Comparison of ENCODE assay signal across 19 cellular contexts in the genomic region with DNA sequence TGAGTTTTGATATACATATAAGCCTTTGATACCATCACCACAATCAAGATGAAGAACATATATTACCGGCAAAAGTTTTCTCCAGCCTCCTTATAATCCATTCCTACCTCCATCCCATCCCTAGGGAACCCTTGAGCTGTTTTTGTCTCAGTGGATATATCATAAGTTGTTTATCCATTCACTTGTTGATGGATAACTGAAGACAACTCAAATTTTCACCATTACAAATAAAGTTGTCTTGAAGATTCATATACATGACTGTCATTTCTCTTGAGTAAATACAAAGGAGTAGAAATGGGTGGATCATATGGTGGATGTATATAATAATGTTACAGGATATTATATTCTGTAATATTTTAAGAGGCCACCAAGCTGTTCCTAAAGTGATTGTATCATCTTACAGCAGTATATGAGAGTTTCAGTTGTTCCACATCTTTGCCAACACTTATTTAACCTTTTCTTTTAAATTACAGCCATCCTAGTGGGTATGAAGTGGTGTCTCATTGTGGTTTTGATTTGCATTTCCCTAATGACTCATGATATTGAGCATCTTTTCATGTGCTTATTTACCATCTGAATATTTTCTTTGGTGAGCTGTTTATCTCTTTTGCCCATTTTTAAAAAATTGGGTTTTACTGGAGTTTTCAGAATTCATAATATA. TPM values are rescaled to one million over a fixed set of nuclear protein-coding genes. Genes with fewer than 3 reads are reported as not detected.
DNase-seq lines count a peak whose midpoint lies in the region; ATAC-seq and TF ChIP-seq lines count a peak whose summit lies in the region.
"Had no signal": no experiment of that assay in that cellular context is flagged by ENCODE, and none has a peak within 500 bp of the region (broad histone marks: within the 10 kb centered on the region; RNA-seq: fewer than 3 reads in every experiment).

No MANE protein-coding gene starts in this region.

- H3K14ac ChIP-seq in IMR-90 (replicated peaks; ENCODE audit: low read depth, low read length): no peak overlapping the region
- H3K14ac ChIP-seq in mesenchymal stem cell (ENCODE audit: low read length in 2 of 2): no peak overlapping the region

- H2BK120ac ChIP-seq in IMR-90 (ENCODE audit: low read depth, low read length) (no peak overlapping the region), mesenchymal stem cell (ENCODE audit: low read depth, low read length) (no peak overlapping the region)

- in situ Hi-C loops in IMR-90 (cut with MboI; ENCODE audit: low sequenced_read_pairs): no loop called here

- no peak for TF ChIP-seq RAD21 in IMR-90 (IDR thresholded peaks at IDR 0.05; ENCODE audit: low read length)

- H3K4me3 ChIP-seq in IMR-90 (ENCODE audit: insufficient read depth, low read depth, low read length) (no peak overlapping the region), mesenchymal stem cell (ENCODE audit: insufficient read depth in 1 of 2, low read depth in 1 of 2, low read length in 2 of 2) (no peak overlapping the region), spleen (no peak overlapping the region)
- H3K4me3 ChIP-seq: Peyer's patch, tibial nerve had no signal

- H3K9ac ChIP-seq in IMR-90 (ENCODE audit: low read depth, low read length) (no peak overlapping the region), mesenchymal stem cell (ENCODE audit: low read length) (no peak overlapping the region)

- H4K91ac ChIP-seq in IMR-90 (ENCODE audit: insufficient read depth, low read depth, low read length) (no peak overlapping the region), mesenchymal stem cell (ENCODE audit: low read length) (no peak overlapping the region)

- H3K4ac ChIP-seq in IMR-90 (ENCODE audit: low read depth, low read length): no peak overlapping the region
- no peak overlapping the region for H3K4ac ChIP-seq in mesenchymal stem cell (ENCODE audit: low read depth in 1 of 2, low read length in 2 of 2)

- H2AFZ ChIP-seq in IMR-90 (replicated peaks; ENCODE audit: low read length, poor library complexity) (no peak overlapping the region), mesenchymal stem cell (ENCODE audit: low read depth, low read length) (no peak overlapping the region)

- dilution Hi-C loops in IMR-90 (cut with HindIII; ENCODE audit: low sequenced_read_pairs, unreplicated experiment): no loop called here

- no peak overlapping the region for H4K5ac ChIP-seq in IMR-90 (ENCODE audit: low read depth, low read length)

- no peaks in the 10 kb centered on the region; the same call in 1 of the 2 replicates for H3K36me3 ChIP-seq in IMR-90 (ENCODE audit: control insufficient read depth, insufficient read depth, low read length)
- H3K36me3 ChIP-seq in mesenchymal stem cell (ENCODE audit: control insufficient read depth in 1 of 2, insufficient read depth in 2 of 2, low read depth in 1 of 2, low read length in 2 of 2): no peaks in the 10 kb centered on the region
- H3K36me3 ChIP-seq in spleen: peaks cover 0 to 4% (median 0%) of the 10 kb centered on the region in 6 donors
- H3K36me3 ChIP-seq: Peyer's patch, tibial nerve had no signal

- intact Hi-C loops in IMR-90 (cut with micrococcal nuclease) (no loop called here), spleen (cut with DNase I; ENCODE audit: low total_unique reads) (no loop called here)

- H2AK9ac ChIP-seq in IMR-90 (replicated peaks; ENCODE audit: low read depth, low read length, poor library complexity): no peak overlapping the region

- H3K79me1 ChIP-seq in IMR-90 (ENCODE audit: low read depth in 1 of 2, low read length in 2 of 2) (peaks cover 23 to 87% of the 10 kb centered on the region in 2 experiments), mesenchymal stem cell (replicated peaks; ENCODE audit: low read length, poor library complexity, severe bottlenecking) (peaks cover 4% of the 10 kb centered on the region)

- no peak for DNase-seq in activated CD4-positive, CD25-positive, alpha-beta regulatory T cell (lab: John Stamatoyannopoulos, UW)
- no peak for DNase-seq in IMR-90
- peak; percentile 60 for DNase-seq in amniotic epithelial cell (ENCODE audit: low read depth)
- peak; percentile 48 for DNase-seq in mesenchymal stem cell
- no peak for DNase-seq in NCI-H226
- no peak for DNase-seq in spleen
- DNase-seq: activated gamma-delta T cell treated with Interleukin-2 at 50 U/mL for 16 hours, aorta, C1 segment of cervical spinal cord, endodermal cell, NCI-H1105, NCI-H2107, NCI-H69, Peyer's patch, T-helper 9 cell had no signal

- H3K27me3 ChIP-seq in IMR-90 (ENCODE audit: control insufficient read depth, insufficient read depth, low read length): no peaks in the 10 kb centered on the region
- no peaks in the 10 kb centered on the region for H3K27me3 ChIP-seq in mesenchymal stem cell (ENCODE audit: control insufficient read depth in 1 of 2, insufficient read depth in 1 of 2, low read length in 2 of 2)
- H3K27me3 ChIP-seq in spleen (replicated peaks in 1 of 7): no peaks in the 10 kb centered on the region
- H3K27me3 ChIP-seq: Peyer's patch, tibial nerve had no signal

- no peak overlapping the region for H3K27ac ChIP-seq in IMR-90 (ENCODE audit: insufficient read depth, low read length)
- no peak overlapping the region for H3K27ac ChIP-seq in mesenchymal stem cell (ENCODE audit: low read length, poor library complexity, severe bottlenecking)
- H3K27ac ChIP-seq in spleen: no peak overlapping the region
- H3K27ac ChIP-seq: Peyer's patch, tibial nerve had no signal

- H3K23ac ChIP-seq in IMR-90 (ENCODE audit: low read depth, low read length) (no peak overlapping the region), mesenchymal stem cell (ENCODE audit: low read length in 2 of 2) (no peak overlapping the region)

- no peak overlapping the region for H2BK20ac ChIP-seq in IMR-90 (ENCODE audit: low read depth, low read length)

- H3K9me1 ChIP-seq in IMR-90 (ENCODE audit: insufficient read depth, low read length): peaks cover 11% of the 10 kb centered on the region

- no peak overlapping the region for H3K4me2 ChIP-seq in IMR-90 (ENCODE audit: low read depth, low read length)
- no peak overlapping the region for H3K4me2 ChIP-seq in mesenchymal stem cell (ENCODE audit: low read length, poor library complexity, severe bottlenecking)

- WGBS in IMR-90 (ENCODE audit: extremely low coverage in 2 of 2, insufficient read length in 1 of 2), 2 experiments: no CpG with 5 or more reads among the region's 1 CpG
- 100% methylated on average over 1 of the region's 1 CpG for WGBS in mesenchymal stem cell
- WGBS in spleen, 5 donors: 96 to 100% (median 100%) methylated on average over 1 of the region's 1 CpG

- BruUV-seq in IMR-90 (replicated peaks; lab: Mats Ljungman, UMichigan): no TSS peak

- ATAC-seq in activated CD4-positive, CD25-positive, alpha-beta regulatory T cell treated with anti-CD3 and anti-CD28 coated beads, Interleukin-2, amount 50 U/mL, for 24 hours: peak; percentile 55 to 88
- ATAC-seq in IMR-90 (ENCODE audit: low read depth) (no peak), HG02678 (IDR thresholded peaks at IDR 0.05; ENCODE audit: unreplicated experiment) (no peak)
- ATAC-seq: SK-N-SH treated with all-trans-retinoic acid at 6 μM for 48 hours had no signal

- CTCF ChIA-PET in IMR-90 (lab: Yijun Ruan, JAX): no interaction called here

- no peak overlapping the region for H3K18ac ChIP-seq in IMR-90 (ENCODE audit: low read depth, low read length)
- no peak overlapping the region for H3K18ac ChIP-seq in mesenchymal stem cell (ENCODE audit: low read depth in 1 of 2, low read length in 2 of 2)

- H4K20me1 ChIP-seq in IMR-90 (ENCODE audit: insufficient read depth, low read length): peaks cover 67% of the 10 kb centered on the region

- H2BK5ac ChIP-seq in IMR-90 (ENCODE audit: low read depth, low read length, poor library complexity, severe bottlenecking) (no peak overlapping the region), mesenchymal stem cell (ENCODE audit: low read depth, low read length, poor library complexity, severe bottlenecking) (no peak overlapping the region)

- H3K9me3 ChIP-seq in IMR-90 (ENCODE audit: control insufficient read depth, insufficient read depth, low read length): no peaks in the 10 kb centered on the region
- H3K9me3 ChIP-seq in mesenchymal stem cell (ENCODE audit: control insufficient read depth, low read length): no peaks in the 10 kb centered on the region
- no peaks in the 10 kb centered on the region for H3K9me3 ChIP-seq in spleen
- H3K9me3 ChIP-seq: Peyer's patch, tibial nerve had no signal

- H3K4me1 ChIP-seq in IMR-90 (ENCODE audit: control insufficient read depth, insufficient read depth, low read length): peaks cover 5% of the 10 kb centered on the region
- H3K4me1 ChIP-seq in mesenchymal stem cell (ENCODE audit: control insufficient read depth, insufficient read depth, low read depth, low read length): peaks cover 5% of the 10 kb centered on the region
- peaks cover 0 to 11% (median 6%) of the 10 kb centered on the region in 6 donors for H3K4me1 ChIP-seq in spleen
- H3K4me1 ChIP-seq: Peyer's patch had no signal

- H2AK5ac ChIP-seq in IMR-90 (ENCODE audit: low read depth, low read length) (no peak overlapping the region), mesenchymal stem cell (ENCODE audit: low read length, severe bottlenecking) (no peak overlapping the region)

- TF ChIP-seq CTCF in IMR-90 (conservative IDR thresholded peaks at IDR 0.05; ENCODE audit: low read depth, low read length): no peak
- TF ChIP-seq CTCF in spleen (IDR thresholded peaks at IDR 0.05 in 8 of 11, conservative IDR thresholded peaks at IDR 0.05 in 3 of 11): no peak

- no peak overlapping the region for H2BK12ac ChIP-seq in mesenchymal stem cell (ENCODE audit: low read length in 2 of 2)

- POLR2A ChIA-PET in IMR-90 (lab: Charles Lee; ENCODE audit: unreplicated experiment): no interaction called here

- TF ChIP-seq POLR2A in IMR-90 (IDR thresholded peaks at IDR 0.05; ENCODE audit: low read depth, low read length) (no peak), spleen (IDR thresholded peaks at IDR 0.05) (no peak)

- H2BK15ac ChIP-seq in IMR-90 (ENCODE audit: low read depth, low read length): no peak overlapping the region
- no peak overlapping the region for H2BK15ac ChIP-seq in mesenchymal stem cell (ENCODE audit: low read depth, poor library complexity, severe bottlenecking)

- no peak overlapping the region for H3K56ac ChIP-seq in IMR-90 (ENCODE audit: extremely low read depth, insufficient read depth, low read length)

- H4K8ac ChIP-seq in IMR-90 (ENCODE audit: low read depth in 2 of 2, low read length in 2 of 2) (no peak overlapping the region), mesenchymal stem cell (ENCODE audit: low read length) (no peak overlapping the region)

TF ChIP-seq in IMR-90, 13 proteins besides CTCF, POLR2A, EP300 and RAD21 (continues in another document):
- TF ChIP-seq FOS (IDR thresholded peaks at IDR 0.05; ENCODE audit: low read depth, low read length) (0 out of 2 replicates have a peak, but pooled peaks have one; percentile 7), MAFK (IDR thresholded peaks at IDR 0.05; ENCODE audit: low read depth, low read length) (no peak), MXI1 (IDR thresholded peaks at IDR 0.05; ENCODE audit: borderline replicate concordance, low read depth, low read length) (no peak)

RNA-seq across cellular contexts. Expression of a gene that starts 17.4 kb away (rescaled TPM):
- total RNA-seq in IMR-90 (2012; rRNA removed): 48.3 and 48.6 TPM in 2 replicates
- polyA plus RNA-seq in IMR-90 (2012; rRNA removed): 16.1 and 17.9 TPM in 2 replicates
- polyA plus RNA-seq in IMR-90 (2012; cell fraction: cytosol; rRNA removed): 4.8 and 5.0 TPM in 2 replicates
- 10.1 and 96.9 TPM in 2 replicates for polyA plus RNA-seq in IMR-90 (2012; cell fraction: nucleus; rRNA removed; ENCODE audit: low replicate concordance)
- 22.2 TPM for polyA plus RNA-seq in mesenchymal stem cell (2013, experiment 1 of 2)
- polyA plus RNA-seq in mesenchymal stem cell (2013, experiment 2 of 2): 20.6 TPM
- total RNA-seq in spleen: 10 to 100 TPM; 49.1 to 97.7 (median 63.8) TPM
- polyA plus RNA-seq in spleen: 1 to 10 TPM; 3.1 to 5.7 (median 4.7) TPM

Comparison
In these comparisons a context has a peak if more than half of its experiments do, and no peak if none do; other contexts are left out.
1. ATAC-seq: peak in activated CD4-positive, CD25-positive, alpha-beta regulatory T cell treated with anti-CD3 and anti-CD28 coated beads, Interleukin-2, amount 50 U/mL, for 24 hours (2 of 2); none in IMR-90 (single experiment) and HG02678 (single experiment).
2. DNase-seq: peak in amniotic epithelial cell (single experiment) and mesenchymal stem cell (single experiment); none in activated CD4-positive, CD25-positive, alpha-beta regulatory T cell (0 of 4), IMR-90 (single experiment), NCI-H226 (single experiment) and spleen (single experiment).